ENCODE assay signal across 20 cellular contexts in genomic region chr6:109782401-109783046, GRCh38.
DNase-seq lines count a peak whose midpoint lies in the region; ATAC-seq and TF ChIP-seq lines count a peak whose summit lies in the region.
"Had no signal": no experiment of that assay in that cellular context is flagged by ENCODE, and none has a peak within 500 bp of the region (broad histone marks: within the 10 kb centered on the region; RNA-seq: fewer than 3 reads in every experiment).

No MANE protein-coding gene starts in this region.

- H3K79me2 ChIP-seq in Karpas-422 (ENCODE audit: low read length): no peaks in the 10 kb centered on the region

- no peak overlapping the region for H3K4me2 ChIP-seq in Karpas-422 (ENCODE audit: low read depth, low read length, poor library complexity, severe bottlenecking)
- H3K4me2 ChIP-seq: PC-9 had no signal

- DNase-seq in EH (ENCODE audit: low read depth): peak; percentile 45
- peak; percentile 31 for DNase-seq in Karpas-422
- peak; percentile 34 for DNase-seq in choroid plexus epithelial cell (ENCODE audit: low read depth)
- DNase-seq in activated naive CD4-positive, alpha-beta T cell treated with anti-CD3 and anti-CD28 coated beads, Interleukin-2, amount 50 U/mL, for 72 hours (ENCODE audit: low spot score in 2 of 2): no peak
- no peak for DNase-seq in endodermal cell
- DNase-seq in SIG-M5 (lab: John Stamatoyannopoulos, UW): no peak
- DNase-seq: BE2C, DMS79, NCI-H1092, NCI-H1436 treated with DMSO at 0.1 percent for 48 hours, NCI-H1930, NCI-H510A, PC-9, RPMI8226, SHP77 had no signal

- H3K9ac ChIP-seq in Karpas-422 (ENCODE audit: low read length) (no peak overlapping the region), endodermal cell (ENCODE audit: extremely low read depth, low read length, poor library complexity, severe bottlenecking) (no peak overlapping the region)

- ATAC-seq in activated naive CD4-positive, alpha-beta T cell treated with anti-CD3 and anti-CD28 coated beads, Interleukin-2, amount 50 U/mL, for 72 hours: no peak
- ATAC-seq in HG02885 (IDR thresholded peaks at IDR 0.05; ENCODE audit: poor library complexity, unreplicated experiment): no peak
- ATAC-seq: HepG2, T-cell had no signal

- H3K4me3 Mint-ChIP-seq in endodermal cell: no peak overlapping the region
- H3K4me3 Mint-ChIP-seq: T-cell had no signal

- H3K27ac Mint-ChIP-seq in activated naive CD4-positive, alpha-beta T cell treated with anti-CD3 and anti-CD28 coated beads, Interleukin-2, amount 50 U/mL, for 72 hours: peak overlapping the region in 1 of 2 donors; percentile 31
- H3K27ac Mint-ChIP-seq in endodermal cell: no peak overlapping the region
- H3K27ac Mint-ChIP-seq: T-cell had no signal

- no peaks in the 10 kb centered on the region for H3K36me3 ChIP-seq in Karpas-422 (ENCODE audit: insufficient read depth, low read length)
- no peaks in the 10 kb centered on the region for H3K36me3 ChIP-seq in neutrophil
- H3K36me3 ChIP-seq in endodermal cell (ENCODE audit: control insufficient read depth, insufficient read depth, low read length): peaks cover 3% of the 10 kb centered on the region
- H3K36me3 ChIP-seq: BE2C had no signal

- TF ChIP-seq CTCF in choroid plexus epithelial cell (conservative IDR thresholded peaks at IDR 0.05; ENCODE audit: low read depth, low read length) (no peak), neutrophil (IDR thresholded peaks at IDR 0.05) (no peak), endodermal cell (conservative IDR thresholded peaks at IDR 0.05) (no peak)

- H3K27ac ChIP-seq in Karpas-422 (ENCODE audit: low read length) (no peak overlapping the region), neutrophil (peak overlapping the region; percentile 93), endodermal cell (ENCODE audit: low read depth, low read length) (no peak overlapping the region)
- H3K27ac ChIP-seq: HL-60, PC-9 had no signal

- H3K4me1 ChIP-seq in Karpas-422 (ENCODE audit: low read length) (peaks cover 5% of the 10 kb centered on the region), neutrophil (ENCODE audit: control insufficient read depth in 1 of 2, insufficient read depth in 1 of 2, low read depth in 1 of 2, low read length in 1 of 2) (peaks cover 28 to 49% of the 10 kb centered on the region in 2 experiments), endodermal cell (ENCODE audit: control insufficient read depth, insufficient read depth, low read length) (peaks cover 9% of the 10 kb centered on the region)
- H3K4me1 ChIP-seq: BE2C had no signal

- H3K27me3 ChIP-seq in Karpas-422 (ENCODE audit: low read length): no peaks in the 10 kb centered on the region
- H3K27me3 ChIP-seq in neutrophil: no peaks in the 10 kb centered on the region
- peaks cover 11% of the 10 kb centered on the region for H3K27me3 ChIP-seq in endodermal cell (ENCODE audit: control insufficient read depth, insufficient read depth, low read length, poor library complexity, severe bottlenecking)
- H3K27me3 ChIP-seq: BE2C had no signal

- WGBS in endodermal cell (ENCODE audit: insufficient coverage in 1 of 2, insufficient read length in 1 of 2), 2 experiments: 77 to 86% methylated on average over 3 of the region's 3 CpGs

- no peak overlapping the region for H2AFZ ChIP-seq in Karpas-422 (ENCODE audit: low read length)
- H2AFZ ChIP-seq: PC-9 had no signal

- H3K9me3 ChIP-seq in Karpas-422 (ENCODE audit: low read length) (no peaks in the 10 kb centered on the region), neutrophil (no peaks in the 10 kb centered on the region), endodermal cell (ENCODE audit: control insufficient read depth, low read length) (no peaks in the 10 kb centered on the region)
- H3K9me3 ChIP-seq: BE2C had no signal

- peaks cover 28% of the 10 kb centered on the region for H3K4me1 Mint-ChIP-seq in endodermal cell
- H3K4me1 Mint-ChIP-seq: T-cell had no signal

- H3K27me3 Mint-ChIP-seq in endodermal cell (ENCODE audit: insufficient read depth): peaks cover 4% of the 10 kb centered on the region
- H3K27me3 Mint-ChIP-seq: T-cell had no signal

- H3K9me3 Mint-ChIP-seq in activated naive CD4-positive, alpha-beta T cell treated with anti-CD3 and anti-CD28 coated beads, Interleukin-2, amount 50 U/mL, for 72 hours: no peaks in the 10 kb centered on the region
- peaks cover 11% of the 10 kb centered on the region for H3K9me3 Mint-ChIP-seq in endodermal cell
- H3K9me3 Mint-ChIP-seq: T-cell had no signal

- H4K20me1 ChIP-seq in Karpas-422 (ENCODE audit: insufficient read depth, low read depth, low read length): no peaks in the 10 kb centered on the region

- H3K9me2 ChIP-seq in Karpas-422 (replicated peaks; ENCODE audit: insufficient read depth, low read length): no peaks in the 10 kb centered on the region

- peaks cover 4 to 9% of the 10 kb centered on the region in 2 donors for H3K36me3 Mint-ChIP-seq in activated naive CD4-positive, alpha-beta T cell treated with anti-CD3 and anti-CD28 coated beads, Interleukin-2, amount 50 U/mL, for 72 hours
- peaks cover 22% of the 10 kb centered on the region for H3K36me3 Mint-ChIP-seq in endodermal cell (ENCODE audit: low read depth)

- H3K4me3 ChIP-seq in Karpas-422 (ENCODE audit: low read length): no peak overlapping the region
- H3K4me3 ChIP-seq in choroid plexus epithelial cell (ENCODE audit: low read depth, low read length): no peak overlapping the region
- H3K4me3 ChIP-seq in neutrophil (ENCODE audit: low read depth in 1 of 2, low read length in 1 of 2): no peak overlapping the region
- H3K4me3 ChIP-seq in endodermal cell (ENCODE audit: low read length): no peak overlapping the region
- H3K4me3 ChIP-seq: PC-9 had no signal

Comparison
In these comparisons a context has a peak if more than half of its experiments do, and no peak if none do; other contexts are left out.
1. DNase-seq: peak in EH (single experiment), Karpas-422 (single experiment) and choroid plexus epithelial cell (single experiment); none in activated naive CD4-positive, alpha-beta T cell treated with anti-CD3 and anti-CD28 coated beads, Interleukin-2, amount 50 U/mL, for 72 hours (0 of 2), endodermal cell (single experiment) and SIG-M5 (single experiment).